ENCODE assay signal across 1 cellular context in the genomic region with DNA sequence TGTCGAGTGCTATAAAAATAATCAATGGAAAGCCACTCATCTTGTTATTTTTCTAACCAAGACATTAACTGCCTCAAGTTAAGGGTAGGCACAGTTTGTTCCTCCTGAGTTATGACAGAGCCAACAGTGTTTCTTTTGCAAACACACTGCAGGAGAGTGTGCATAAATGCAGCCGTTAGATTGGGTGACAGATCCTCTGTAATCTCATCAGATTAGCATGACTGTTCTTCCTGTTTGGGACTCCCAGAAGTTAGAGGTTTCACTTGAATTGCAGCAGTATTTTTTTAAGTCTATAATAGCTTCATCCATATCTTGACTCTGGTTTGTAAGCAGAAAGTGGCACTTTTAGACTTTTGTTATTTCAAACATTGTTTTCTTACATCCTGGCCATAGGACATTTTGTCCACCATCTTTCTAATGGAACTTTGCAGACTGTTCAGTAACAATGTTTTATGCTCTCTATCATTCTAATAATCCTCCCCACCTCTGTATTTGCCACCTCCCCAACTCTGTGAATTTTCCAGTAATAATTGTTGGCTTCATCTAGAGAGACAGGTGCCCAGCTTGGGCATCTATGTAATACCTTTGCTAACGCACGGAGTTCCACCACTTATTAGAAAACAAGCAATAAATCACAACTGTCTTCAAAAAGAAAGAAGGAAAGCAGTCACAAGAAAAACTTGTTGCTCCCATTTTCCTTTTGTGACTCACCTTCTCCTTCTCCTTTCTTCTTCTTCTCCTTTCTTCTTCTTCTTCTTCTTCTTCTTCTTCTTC.
TF ChIP-seq lines count a peak whose summit lies in the region.

No MANE protein-coding gene starts in this region.

TF ChIP-seq in K562, 482 proteins besides CTCF, POLR2A, EP300 and RAD21 (continued from another document and continues in another):
- TF ChIP-seq, protein P1, sequence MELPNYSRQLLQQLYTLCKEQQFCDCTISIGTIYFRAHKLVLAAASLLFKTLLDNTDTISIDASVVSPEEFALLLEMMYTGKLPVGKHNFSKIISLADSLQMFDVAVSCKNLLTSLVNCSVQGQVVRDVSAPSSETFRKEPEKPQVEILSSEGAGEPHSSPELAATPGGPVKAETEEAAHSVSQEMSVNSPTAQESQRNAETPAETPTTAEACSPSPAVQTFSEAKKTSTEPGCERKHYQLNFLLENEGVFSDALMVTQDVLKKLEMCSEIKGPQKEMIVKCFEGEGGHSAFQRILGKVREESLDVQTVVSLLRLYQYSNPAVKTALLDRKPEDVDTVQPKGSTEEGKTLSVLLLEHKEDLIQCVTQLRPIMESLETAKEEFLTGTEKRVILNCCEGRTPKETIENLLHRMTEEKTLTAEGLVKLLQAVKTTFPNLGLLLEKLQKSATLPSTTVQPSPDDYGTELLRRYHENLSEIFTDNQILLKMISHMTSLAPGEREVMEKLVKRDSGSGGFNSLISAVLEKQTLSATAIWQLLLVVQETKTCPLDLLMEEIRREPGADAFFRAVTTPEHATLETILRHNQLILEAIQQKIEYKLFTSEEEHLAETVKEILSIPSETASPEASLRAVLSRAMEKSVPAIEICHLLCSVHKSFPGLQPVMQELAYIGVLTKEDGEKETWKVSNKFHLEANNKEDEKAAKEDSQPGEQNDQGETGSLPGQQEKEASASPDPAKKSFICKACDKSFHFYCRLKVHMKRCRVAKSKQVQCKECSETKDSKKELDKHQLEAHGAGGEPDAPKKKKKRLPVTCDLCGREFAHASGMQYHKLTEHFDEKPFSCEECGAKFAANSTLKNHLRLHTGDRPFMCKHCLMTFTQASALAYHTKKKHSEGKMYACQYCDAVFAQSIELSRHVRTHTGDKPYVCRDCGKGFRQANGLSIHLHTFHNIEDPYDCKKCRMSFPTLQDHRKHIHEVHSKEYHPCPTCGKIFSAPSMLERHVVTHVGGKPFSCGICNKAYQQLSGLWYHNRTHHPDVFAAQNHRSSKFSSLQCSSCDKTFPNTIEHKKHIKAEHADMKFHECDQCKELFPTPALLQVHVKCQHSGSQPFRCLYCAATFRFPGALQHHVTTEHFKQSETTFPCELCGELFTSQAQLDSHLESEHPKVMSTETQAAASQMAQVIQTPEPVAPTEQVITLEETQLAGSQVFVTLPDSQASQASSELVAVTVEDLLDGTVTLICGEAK (IDR thresholded peaks at IDR 0.05) = no peak
- TF ChIP-seq, protein P1 (CRISPR knock-in tag; IDR thresholded peaks at IDR 0.05) = no peak
- TF ChIP-seq PCBP1 (IDR thresholded peaks at IDR 0.05; ENCODE audit: low read depth, low read length, poor library complexity, severe bottlenecking) = no peak
- no peak for TF ChIP-seq SIN3B (IDR thresholded peaks at IDR 0.05; ENCODE audit: low read depth)
- no peak for TF ChIP-seq ZNF41 (CRISPR knock-in tag; conservative IDR thresholded peaks at IDR 0.05)
- TF ChIP-seq SIN3A (IDR thresholded peaks at IDR 0.05; ENCODE audit: borderline replicate concordance in 2 of 2, control insufficient read depth in 1 of 2, low read depth in 2 of 2, low read length in 2 of 2) = no peak
- no peak for TF ChIP-seq ADNP (tag; IDR thresholded peaks at IDR 0.05)
- TF ChIP-seq ZZZ3 (IDR thresholded peaks at IDR 0.05) = no peak
- TF ChIP-seq RAD51 (IDR thresholded peaks at IDR 0.05; ENCODE audit: borderline replicate concordance, low read depth) = no peak
- peak; percentile 28; the same call in 1 of the 2 replicates for TF ChIP-seq ZNF644 (tag; IDR thresholded peaks at IDR 0.05; ENCODE audit: low read depth)
- TF ChIP-seq POLR2B (IDR thresholded peaks at IDR 0.05; ENCODE audit: low read depth, partially characterized antibody) = no peak
- no peak for TF ChIP-seq ZNF12 (CRISPR knock-in tag; IDR thresholded peaks at IDR 0.05)
- peak in 1 of 2 experiments; percentile 67; a peak in 1 of 4 replicates for TF ChIP-seq TRIM24 (IDR thresholded peaks at IDR 0.05)
- TF ChIP-seq, protein P2, sequence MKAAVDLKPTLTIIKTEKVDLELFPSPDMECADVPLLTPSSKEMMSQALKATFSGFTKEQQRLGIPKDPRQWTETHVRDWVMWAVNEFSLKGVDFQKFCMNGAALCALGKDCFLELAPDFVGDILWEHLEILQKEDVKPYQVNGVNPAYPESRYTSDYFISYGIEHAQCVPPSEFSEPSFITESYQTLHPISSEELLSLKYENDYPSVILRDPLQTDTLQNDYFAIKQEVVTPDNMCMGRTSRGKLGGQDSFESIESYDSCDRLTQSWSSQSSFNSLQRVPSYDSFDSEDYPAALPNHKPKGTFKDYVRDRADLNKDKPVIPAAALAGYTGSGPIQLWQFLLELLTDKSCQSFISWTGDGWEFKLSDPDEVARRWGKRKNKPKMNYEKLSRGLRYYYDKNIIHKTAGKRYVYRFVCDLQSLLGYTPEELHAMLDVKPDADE (conservative IDR thresholded peaks at IDR 0.05; ENCODE audit: control insufficient read depth, low read depth, low read length) = no peak
- no peak for TF ChIP-seq EZH2 (IDR thresholded peaks at IDR 0.05; ENCODE audit: borderline replicate concordance, low read depth, low read length)
- TF ChIP-seq, protein P3, sequence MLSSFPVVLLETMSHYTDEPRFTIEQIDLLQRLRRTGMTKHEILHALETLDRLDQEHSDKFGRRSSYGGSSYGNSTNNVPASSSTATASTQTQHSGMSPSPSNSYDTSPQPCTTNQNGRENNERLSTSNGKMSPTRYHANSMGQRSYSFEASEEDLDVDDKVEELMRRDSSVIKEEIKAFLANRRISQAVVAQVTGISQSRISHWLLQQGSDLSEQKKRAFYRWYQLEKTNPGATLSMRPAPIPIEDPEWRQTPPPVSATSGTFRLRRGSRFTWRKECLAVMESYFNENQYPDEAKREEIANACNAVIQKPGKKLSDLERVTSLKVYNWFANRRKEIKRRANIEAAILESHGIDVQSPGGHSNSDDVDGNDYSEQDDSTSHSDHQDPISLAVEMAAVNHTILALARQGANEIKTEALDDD (IDR thresholded peaks at IDR 0.05) = peak; percentile 82
- TF ChIP-seq DMBX1 (CRISPR knock-in tag; IDR thresholded peaks at IDR 0.05; ENCODE audit: borderline replicate concordance) = no peak
- TF ChIP-seq KDM2B (CRISPR knock-in tag; IDR thresholded peaks at IDR 0.05) = no peak
- TF ChIP-seq POLR2AphosphoS5 (IDR thresholded peaks at IDR 0.05; ENCODE audit: control insufficient read depth, insufficient read depth, low read depth, low read length) = no peak
- peak; percentile 41; the same call in 1 of the 2 replicates for TF ChIP-seq KLF6 (CRISPR knock-in tag; IDR thresholded peaks at IDR 0.05; ENCODE audit: borderline replicate concordance)
- no peak for TF ChIP-seq CHD2 (IDR thresholded peaks at IDR 0.05; ENCODE audit: low read depth, low read length)
- TF ChIP-seq SNIP1 (IDR thresholded peaks at IDR 0.05; ENCODE audit: low read depth) = no peak
- 0 out of 2 replicates have a peak, but pooled peaks have one; percentile 29 for TF ChIP-seq HDAC2 (IDR thresholded peaks at IDR 0.05)
- TF ChIP-seq, protein P4, sequence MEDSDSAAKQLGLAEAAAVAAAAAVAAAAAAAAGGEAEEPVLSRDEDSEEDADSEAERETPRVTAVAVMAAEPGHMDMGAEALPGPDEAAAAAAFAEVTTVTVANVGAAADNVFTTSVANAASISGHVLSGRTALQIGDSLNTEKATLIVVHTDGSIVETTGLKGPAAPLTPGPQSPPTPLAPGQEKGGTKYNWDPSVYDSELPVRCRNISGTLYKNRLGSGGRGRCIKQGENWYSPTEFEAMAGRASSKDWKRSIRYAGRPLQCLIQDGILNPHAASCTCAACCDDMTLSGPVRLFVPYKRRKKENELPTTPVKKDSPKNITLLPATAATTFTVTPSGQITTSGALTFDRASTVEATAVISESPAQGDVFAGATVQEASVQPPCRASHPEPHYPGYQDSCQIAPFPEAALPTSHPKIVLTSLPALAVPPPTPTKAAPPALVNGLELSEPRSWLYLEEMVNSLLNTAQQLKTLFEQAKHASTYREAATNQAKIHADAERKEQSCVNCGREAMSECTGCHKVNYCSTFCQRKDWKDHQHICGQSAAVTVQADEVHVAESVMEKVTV (CRISPR knock-in tag; IDR thresholded peaks at IDR 0.05) = peak; percentile 3; the same call in 1 of the 2 replicates
- TF ChIP-seq SMAD1 (IDR thresholded peaks at IDR 0.05; ENCODE audit: low read depth, low read length, partially characterized antibody) = peak; percentile 17
- peak; percentile 91; the same call in 1 of the 2 replicates for TF ChIP-seq RNF2 (IDR thresholded peaks at IDR 0.05)
- TF ChIP-seq, protein P5, sequence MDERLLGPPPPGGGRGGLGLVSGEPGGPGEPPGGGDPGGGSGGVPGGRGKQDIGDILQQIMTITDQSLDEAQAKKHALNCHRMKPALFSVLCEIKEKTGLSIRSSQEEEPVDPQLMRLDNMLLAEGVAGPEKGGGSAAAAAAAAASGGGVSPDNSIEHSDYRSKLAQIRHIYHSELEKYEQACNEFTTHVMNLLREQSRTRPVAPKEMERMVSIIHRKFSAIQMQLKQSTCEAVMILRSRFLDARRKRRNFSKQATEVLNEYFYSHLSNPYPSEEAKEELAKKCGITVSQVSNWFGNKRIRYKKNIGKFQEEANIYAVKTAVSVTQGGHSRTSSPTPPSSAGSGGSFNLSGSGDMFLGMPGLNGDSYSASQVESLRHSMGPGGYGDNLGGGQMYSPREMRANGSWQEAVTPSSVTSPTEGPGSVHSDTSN (CRISPR knock-in tag; IDR thresholded peaks at IDR 0.05; ENCODE audit: low read depth) = no peak
- TF ChIP-seq, protein P5 (tag; conservative IDR thresholded peaks at IDR 0.05; ENCODE audit: low read depth) = peak; percentile 82
- no peak for TF ChIP-seq ZNF316 (IDR thresholded peaks at IDR 0.05)
- TF ChIP-seq ETS2 (tag; IDR thresholded peaks at IDR 0.05; ENCODE audit: borderline replicate concordance, poor library complexity, severe bottlenecking) = no peak
- no peak for TF ChIP-seq ZNF696 (CRISPR knock-in tag; conservative IDR thresholded peaks at IDR 0.05)
- TF ChIP-seq ZNF140 (CRISPR knock-in tag; IDR thresholded peaks at IDR 0.05) = no peak
- no peak for TF ChIP-seq SRSF9 (IDR thresholded peaks at IDR 0.05; ENCODE audit: borderline replicate concordance, low read depth, low read length)
- TF ChIP-seq PPARD (CRISPR knock-in tag; IDR thresholded peaks at IDR 0.05) = no peak
- TF ChIP-seq SOX6 (IDR thresholded peaks at IDR 0.05) = peak; percentile 74
- TF ChIP-seq, protein P6, sequence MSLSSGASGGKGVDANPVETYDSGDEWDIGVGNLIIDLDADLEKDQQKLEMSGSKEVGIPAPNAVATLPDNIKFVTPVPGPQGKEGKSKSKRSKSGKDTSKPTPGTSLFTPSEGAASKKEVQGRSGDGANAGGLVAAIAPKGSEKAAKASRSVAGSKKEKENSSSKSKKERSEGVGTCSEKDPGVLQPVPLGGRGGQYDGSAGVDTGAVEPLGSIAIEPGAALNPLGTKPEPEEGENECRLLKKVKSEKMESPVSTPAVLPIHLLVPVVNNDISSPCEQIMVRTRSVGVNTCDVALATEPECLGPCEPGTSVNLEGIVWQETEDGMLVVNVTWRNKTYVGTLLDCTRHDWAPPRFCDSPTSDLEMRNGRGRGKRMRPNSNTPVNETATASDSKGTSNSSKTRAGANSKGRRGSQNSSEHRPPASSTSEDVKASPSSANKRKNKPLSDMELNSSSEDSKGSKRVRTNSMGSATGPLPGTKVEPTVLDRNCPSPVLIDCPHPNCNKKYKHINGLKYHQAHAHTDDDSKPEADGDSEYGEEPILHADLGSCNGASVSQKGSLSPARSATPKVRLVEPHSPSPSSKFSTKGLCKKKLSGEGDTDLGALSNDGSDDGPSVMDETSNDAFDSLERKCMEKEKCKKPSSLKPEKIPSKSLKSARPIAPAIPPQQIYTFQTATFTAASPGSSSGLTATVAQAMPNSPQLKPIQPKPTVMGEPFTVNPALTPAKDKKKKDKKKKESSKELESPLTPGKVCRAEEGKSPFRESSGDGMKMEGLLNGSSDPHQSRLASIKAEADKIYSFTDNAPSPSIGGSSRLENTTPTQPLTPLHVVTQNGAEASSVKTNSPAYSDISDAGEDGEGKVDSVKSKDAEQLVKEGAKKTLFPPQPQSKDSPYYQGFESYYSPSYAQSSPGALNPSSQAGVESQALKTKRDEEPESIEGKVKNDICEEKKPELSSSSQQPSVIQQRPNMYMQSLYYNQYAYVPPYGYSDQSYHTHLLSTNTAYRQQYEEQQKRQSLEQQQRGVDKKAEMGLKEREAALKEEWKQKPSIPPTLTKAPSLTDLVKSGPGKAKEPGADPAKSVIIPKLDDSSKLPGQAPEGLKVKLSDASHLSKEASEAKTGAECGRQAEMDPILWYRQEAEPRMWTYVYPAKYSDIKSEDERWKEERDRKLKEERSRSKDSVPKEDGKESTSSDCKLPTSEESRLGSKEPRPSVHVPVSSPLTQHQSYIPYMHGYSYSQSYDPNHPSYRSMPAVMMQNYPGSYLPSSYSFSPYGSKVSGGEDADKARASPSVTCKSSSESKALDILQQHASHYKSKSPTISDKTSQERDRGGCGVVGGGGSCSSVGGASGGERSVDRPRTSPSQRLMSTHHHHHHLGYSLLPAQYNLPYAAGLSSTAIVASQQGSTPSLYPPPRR (CRISPR knock-in tag; IDR thresholded peaks at IDR 0.05; ENCODE audit: borderline replicate concordance) = no peak
- no peak for TF ChIP-seq MCM5 (IDR thresholded peaks at IDR 0.05; ENCODE audit: low read depth)
- TF ChIP-seq POLR3A (IDR thresholded peaks at IDR 0.05; ENCODE audit: borderline replicate concordance, extremely low read depth, insufficient read depth, insufficient read length) = no peak
- TF ChIP-seq HSF4 (CRISPR knock-in tag; IDR thresholded peaks at IDR 0.05; ENCODE audit: borderline replicate concordance) = no peak
